Comparison of ENCODE assay signal across 8 cellular contexts in the genomic region with DNA sequence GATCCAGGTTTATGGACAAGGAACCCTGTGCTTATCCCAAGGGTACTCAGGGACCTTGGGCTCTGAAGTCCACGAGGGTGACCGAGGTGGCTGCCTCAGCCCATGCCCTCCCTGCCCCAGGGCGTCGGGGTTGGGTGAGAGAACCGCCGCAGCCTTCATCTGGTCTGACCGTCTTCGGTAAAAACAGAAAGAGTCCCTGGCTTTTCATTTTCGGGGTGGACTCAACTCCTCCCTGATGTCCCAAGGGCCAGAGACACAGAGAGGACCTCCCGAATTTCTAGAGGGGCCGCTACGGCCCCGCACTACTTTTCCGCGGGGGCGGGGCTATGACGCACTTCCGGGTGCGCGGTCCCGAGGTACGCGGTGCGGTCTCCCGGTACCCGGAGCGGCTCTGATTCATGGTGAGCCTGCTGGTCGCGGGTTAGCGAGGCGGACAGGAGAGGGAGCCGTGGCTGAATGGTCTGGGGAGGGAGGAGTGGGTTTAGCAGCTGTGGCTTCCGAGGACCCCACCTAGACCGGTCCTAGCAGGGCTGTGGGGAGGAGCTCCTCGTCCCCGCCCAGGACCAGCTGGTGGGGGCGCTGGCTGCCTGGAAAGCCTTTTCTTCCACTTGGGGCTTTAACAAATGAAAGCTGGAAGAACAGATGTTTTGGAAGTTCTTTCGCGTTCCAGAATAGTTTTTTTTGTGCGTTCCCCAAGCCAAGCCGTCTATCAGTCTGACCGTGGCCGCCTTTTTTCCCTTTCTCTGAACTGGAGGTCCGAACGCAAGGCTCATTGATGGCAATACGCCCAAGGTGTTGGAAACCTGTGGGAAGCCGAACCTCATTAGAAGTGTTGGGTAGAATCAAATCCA. TPM values are rescaled to one million over a fixed set of nuclear protein-coding genes. Genes with fewer than 3 reads are reported as not detected.
DNase-seq lines count a peak whose midpoint lies in the region; ATAC-seq lines count a peak whose summit lies in the region.

A gene (plus strand): TSS at position 334 of the 851 bp plus-strand sequence. CDS start 7,233 bp downstream, outside the sequence.

- peak; percentile 85 for ATAC-seq in GM21825 (IDR thresholded peaks at IDR 0.05; ENCODE audit: unreplicated experiment)

- H3K36me3 ChIP-seq in neuron (ENCODE audit: insufficient read depth, low read length) = peaks cover 11% of the 10 kb centered on the region

- peaks cover 2% of the 10 kb centered on the region for H3K4me1 ChIP-seq in neuron (ENCODE audit: insufficient read depth, low read length)

- H3K9me3 ChIP-seq in neuron (ENCODE audit: low read length) = no peaks in the 10 kb centered on the region

- DNase-seq in EH (ENCODE audit: low read depth) (peak; percentile 81), LHCN-M2 (ENCODE audit: low read depth) (peak; percentile 88), SHP77 (lab: John Stamatoyannopoulos, UW) (peak; percentile 43 to 65), foreskin melanocyte (peak; percentile 70), stromal cell of bone marrow (ENCODE audit: low read depth) (peak; percentile 78)
- peak; percentile 51 to 66 (median 60) for DNase-seq in activated naive CD4-positive, alpha-beta T cell (lab: John Stamatoyannopoulos, UW)

- H3K4me3 ChIP-seq in neuron (ENCODE audit: low read length) = peak within 1 kb of the TSS; percentile 83

- no peaks in the 10 kb centered on the region for H3K27me3 ChIP-seq in neuron (ENCODE audit: insufficient read depth, low read length)

- peak within 1 kb of the TSS; percentile 91 for H2AFZ ChIP-seq in neuron (ENCODE audit: low read depth, low read length)

RNA-seq across cellular contexts. Expression of the gene that starts here (rescaled TPM):
- total RNA-seq in LHCN-M2 (2014; rRNA removed) = 11.8 and 12.6 TPM in 2 replicates
- 7.9 TPM for polyA plus RNA-seq in LHCN-M2 (2012)

Comparison
In these comparisons a context has a peak if more than half of its experiments do, and no peak if none do; other contexts are left out.
1. Peak in every context shown above with its lines: DNase-seq, ATAC-seq and H3K4me3 ChIP-seq.